8 cellular contexts compared by ENCODE assay signal in the genomic region with DNA sequence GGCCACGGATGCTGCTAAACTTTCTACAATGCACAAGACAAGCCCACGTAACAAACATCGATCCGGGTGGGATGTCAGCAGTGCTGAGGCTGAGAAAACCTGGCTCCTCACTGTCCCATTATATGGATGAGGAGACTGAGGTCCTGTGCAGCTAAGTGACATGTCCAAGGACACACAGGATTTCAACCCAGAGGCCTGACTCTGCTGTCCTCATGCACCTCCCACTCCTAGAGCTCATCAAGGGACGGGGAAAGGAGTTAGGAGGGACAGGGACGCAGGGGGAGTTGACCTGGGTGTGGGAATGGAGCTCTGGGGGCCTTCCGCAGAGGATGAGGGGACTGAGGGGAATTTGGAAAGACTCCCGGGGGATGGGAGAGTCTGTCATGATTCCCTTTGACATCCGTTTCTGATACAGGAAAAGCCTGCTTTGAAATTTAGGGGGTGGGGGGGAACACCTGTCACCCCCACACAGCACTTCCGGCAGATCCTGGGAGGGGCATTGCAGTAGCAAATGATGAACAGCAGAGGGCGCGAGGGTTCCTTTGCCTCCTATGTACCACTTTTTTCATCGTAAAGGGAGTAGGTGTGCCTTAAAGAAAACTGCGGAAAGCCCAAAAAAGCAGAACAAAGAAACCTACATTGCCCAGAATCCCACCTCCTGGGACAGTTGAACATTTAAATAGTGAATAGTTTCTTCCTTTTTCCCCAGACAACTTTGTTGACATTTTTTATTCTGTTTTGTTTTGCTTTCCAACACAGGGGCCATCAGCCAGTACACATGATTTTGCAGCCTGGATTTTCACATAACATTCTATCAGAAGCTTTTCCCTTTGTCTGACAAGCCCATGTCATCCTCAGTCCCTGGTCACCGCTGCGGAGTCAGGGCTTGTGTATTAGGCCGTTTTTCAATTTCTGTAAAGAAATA. TPM values are rescaled to one million over a fixed set of nuclear protein-coding genes. Genes with fewer than 3 reads are reported as not detected.
DNase-seq lines count a peak whose midpoint lies in the region; ATAC-seq, FAIRE-seq and TF ChIP-seq lines count a peak whose summit lies in the region.

No MANE protein-coding gene starts in this region.

- H3K36me3 Mint-ChIP-seq in activated CD4-positive, alpha-beta T cell treated with anti-CD3 and anti-CD28 coated beads, Interleukin-2, amount 10 ng/mL, durations not matched to agents 7 days and 5 days (ENCODE audit: low read depth), result no peaks in the 10 kb centered on the region

- H3K27me3 ChIP-seq in mesendoderm (ENCODE audit: insufficient read depth, low read length, poor library complexity), result no peaks in the 10 kb centered on the region

- no CpG with 5 or more reads among the region's 17 CpGs for WGBS in mesendoderm (ENCODE audit: extremely low coverage, insufficient coverage, low lambda C conversion rate)

- H3K4ac ChIP-seq in mesendoderm (ENCODE audit: low read depth, low read length), result no peak overlapping the region

- no peak overlapping the region for H3K27ac ChIP-seq in mesendoderm (ENCODE audit: low read depth, low read length)

- peak; percentile 66 for DNase-seq in AG08396 (ENCODE audit: low spot score)
- DNase-seq in H54 (ENCODE audit: insufficient read length, low spot score), result peak; percentile 60
- DNase-seq in NCI-H460 (ENCODE audit: extremely low read depth, low read depth), result peak; percentile 67
- peak; percentile 67 for DNase-seq in activated CD4-positive, alpha-beta T cell treated with anti-CD3 and anti-CD28 coated beads, Interleukin-2, amount 10 ng/mL, durations not matched to agents 7 days and 5 days
- DNase-seq in ecto neural progenitor cell (ENCODE audit: low spot score), result peak; percentile 74
- peak; percentile 66 for DNase-seq in mesendoderm
- peak; percentile 32 for DNase-seq in stimulated activated CD8-positive, alpha-beta memory T cell treated with anti-CD3 and anti-CD28 coated beads, Interleukin-7, amount 100 ng/mL, for 24 hours (ENCODE audit: low read depth)

- no peaks in the 10 kb centered on the region for H3K9me3 Mint-ChIP-seq in activated CD4-positive, alpha-beta T cell treated with anti-CD3 and anti-CD28 coated beads, Interleukin-2, amount 10 ng/mL, durations not matched to agents 7 days and 5 days

- H3K79me2 ChIP-seq in mesendoderm (ENCODE audit: control insufficient read depth, insufficient read depth, low read length), result no peaks in the 10 kb centered on the region

- H3K23ac ChIP-seq in mesendoderm (ENCODE audit: low read length), result no peak overlapping the region

- no peak overlapping the region for H3K4me3 ChIP-seq in mesendoderm (ENCODE audit: low read length)

- POLR2A ChIA-PET in activated CD4-positive, alpha-beta T cell treated with anti-CD3 and anti-CD28 coated beads, Interleukin-2, amount 10 ng/mL, durations not matched to agents 7 days and 5 days (lab: Charles Lee), result no interaction called here

- CTCF ChIA-PET in activated CD4-positive, alpha-beta T cell treated with anti-CD3 and anti-CD28 coated beads, Interleukin-2, amount 10 ng/mL, durations not matched to agents 7 days and 5 days (lab: Charles Lee), result no interaction called here

- H2AK5ac ChIP-seq in mesendoderm (ENCODE audit: low read length), result no peak overlapping the region

- H3K18ac ChIP-seq in mesendoderm (ENCODE audit: low read length), result no peak overlapping the region

- ATAC-seq in HG02970 (IDR thresholded peaks at IDR 0.05; ENCODE audit: low FRiP score, unreplicated experiment), result no peak

- no peak overlapping the region for H4K5ac ChIP-seq in mesendoderm (ENCODE audit: low read length)

- no peak for FAIRE-seq in H54 (lab: Jason Lieb, UNC)

- no peak for TF ChIP-seq POLR2A in H54 (IDR thresholded peaks at IDR 0.05; ENCODE audit: low read depth, low read length)

- H3K79me1 ChIP-seq in mesendoderm (ENCODE audit: low read length), result no peaks in the 10 kb centered on the region

- H3K4me1 Mint-ChIP-seq in activated CD4-positive, alpha-beta T cell treated with anti-CD3 and anti-CD28 coated beads, Interleukin-2, amount 10 ng/mL, durations not matched to agents 7 days and 5 days, result peaks cover 6% of the 10 kb centered on the region

- no peak overlapping the region for H2BK15ac ChIP-seq in mesendoderm (replicated peaks; ENCODE audit: low read depth)

- no peaks in the 10 kb centered on the region for H3K36me3 ChIP-seq in mesendoderm (ENCODE audit: control insufficient read depth, insufficient read depth, low read length)

- peaks cover 4% of the 10 kb centered on the region for H3K27me3 Mint-ChIP-seq in activated CD4-positive, alpha-beta T cell treated with anti-CD3 and anti-CD28 coated beads, Interleukin-2, amount 10 ng/mL, durations not matched to agents 7 days and 5 days

- no peaks in the 10 kb centered on the region for H3K4me1 ChIP-seq in mesendoderm (ENCODE audit: control insufficient read depth, low read depth, low read length)

- H3K4me3 Mint-ChIP-seq in activated CD4-positive, alpha-beta T cell treated with anti-CD3 and anti-CD28 coated beads, Interleukin-2, amount 10 ng/mL, durations not matched to agents 7 days and 5 days, result no peak overlapping the region

- no peak overlapping the region for H3K27ac Mint-ChIP-seq in activated CD4-positive, alpha-beta T cell treated with anti-CD3 and anti-CD28 coated beads, Interleukin-2, amount 10 ng/mL, durations not matched to agents 7 days and 5 days

- no peak overlapping the region for H2BK120ac ChIP-seq in mesendoderm (ENCODE audit: low read depth, low read length)

- no peak overlapping the region for H4K8ac ChIP-seq in mesendoderm (ENCODE audit: low read depth, low read length)

- no peak overlapping the region for H2BK5ac ChIP-seq in mesendoderm (ENCODE audit: low read length)

- no peak overlapping the region for H3K4me2 ChIP-seq in mesendoderm (ENCODE audit: low read length)

- no peak overlapping the region for H3K9ac ChIP-seq in mesendoderm (ENCODE audit: low read length)

- no peak overlapping the region for H3K56ac ChIP-seq in mesendoderm (ENCODE audit: low read length)

RNA-seq across cellular contexts. Expression of a gene that starts 48.6 kb away (rescaled TPM):
- total RNA-seq in NCI-H460 (2014; rRNA removed; shearing (Covaris generic)), result 0.23 and 0.30 TPM in 2 replicates
- polyA plus RNA-seq in NCI-H460 (2014; cell fraction: nucleus; rRNA removed), result 0.11 TPM in 1 of 2 replicates, not detected in the other
- not detected for total RNA-seq in activated CD4-positive, alpha-beta T cell treated with anti-CD3 and anti-CD28 coated beads, Interleukin-2, amount 10 ng/mL, durations not matched to agents 7 days and 5 days
- 5.1 TPM for polyA plus RNA-seq in mesendoderm (2013, experiment 1 of 2)
- polyA plus RNA-seq in mesendoderm (2013, experiment 2 of 2), result 5.4 TPM
